1 cellular context compared by ENCODE assay signal in genomic region chr2:191020221-191020741, GRCh38.
TF ChIP-seq lines count a peak whose summit lies in the region.

No MANE protein-coding gene starts in this region.

TF ChIP-seq in K562, 482 proteins besides CTCF, POLR2A, EP300 and RAD21 (continued from another document and continues in another):
- TF ChIP-seq E2F8 (IDR thresholded peaks at IDR 0.05; ENCODE audit: low read depth, partially characterized antibody) (peak; percentile 44), KDM1A (IDR thresholded peaks at IDR 0.05) (peak in 1 of 2 experiments; percentile 54; a peak in 1 of 4 replicates), ZC3H8 (IDR thresholded peaks at IDR 0.05) (no peak), GTF3C2 (IDR thresholded peaks at IDR 0.05; ENCODE audit: borderline replicate concordance, extremely low read depth, insufficient read length) (no peak), ZNF184 (CRISPR knock-in tag; IDR thresholded peaks at IDR 0.05) (no peak), LEF1 (IDR thresholded peaks at IDR 0.05) (peak; percentile 74; the same call in 1 of the 2 replicates), TAF15 (IDR thresholded peaks at IDR 0.05; ENCODE audit: low read depth, low read length) (no peak), RBM17 (IDR thresholded peaks at IDR 0.05; ENCODE audit: borderline replicate concordance, low read depth, low read length) (no peak), IRF1 (CRISPR knock-in tag; IDR thresholded peaks at IDR 0.05; ENCODE audit: borderline replicate concordance) (peak; percentile 87; the same call in 1 of the 2 replicates), OTX1 (CRISPR knock-in tag; IDR thresholded peaks at IDR 0.05) (no peak), ERF (CRISPR knock-in tag; IDR thresholded peaks at IDR 0.05) (no peak), ZNF124 (CRISPR knock-in tag; IDR thresholded peaks at IDR 0.05) (no peak), ZNF696 (CRISPR knock-in tag; conservative IDR thresholded peaks at IDR 0.05) (no peak), SMAD3 (CRISPR knock-in tag; conservative IDR thresholded peaks at IDR 0.05) (no peak), NR0B1 (IDR thresholded peaks at IDR 0.05; ENCODE audit: partially characterized antibody) (no peak), TCFL5 (CRISPR knock-in tag; conservative IDR thresholded peaks at IDR 0.05) (no peak), NR3C1 (CRISPR knock-in tag; IDR thresholded peaks at IDR 0.05) (peak; percentile 93), ZZZ3 (IDR thresholded peaks at IDR 0.05) (no peak), NFIX (CRISPR knock-in tag; IDR thresholded peaks at IDR 0.05; ENCODE audit: low read depth) (no peak), SP2 (IDR thresholded peaks at IDR 0.05; ENCODE audit: extremely low read depth, low read depth, low read length, poor library complexity, severe bottlenecking) (no peak), MLX (CRISPR knock-in tag; conservative IDR thresholded peaks at IDR 0.05) (no peak), ZNF561 (CRISPR knock-in tag; conservative IDR thresholded peaks at IDR 0.05) (no peak), ID3 (CRISPR knock-in tag; IDR thresholded peaks at IDR 0.05) (no peak), ID3 (tag; IDR thresholded peaks at IDR 0.05) (0 out of 2 replicates have a peak, but pooled peaks have one; percentile 13), NCOR1 (IDR thresholded peaks at IDR 0.05) (peak; percentile 70), MCM3 (IDR thresholded peaks at IDR 0.05) (no peak), E2F3 (CRISPR knock-in tag; IDR thresholded peaks at IDR 0.05) (0 out of 2 replicates have a peak, but pooled peaks have one; percentile 53), ETS2 (tag; IDR thresholded peaks at IDR 0.05; ENCODE audit: borderline replicate concordance, poor library complexity, severe bottlenecking) (no peak), RBM39 (optimal IDR thresholded peaks at IDR 0.05; ENCODE audit: low read depth, low read length) (no peak), HDAC2 (IDR thresholded peaks at IDR 0.05) (peak; percentile 40; the same call in 1 of the 2 replicates), ARHGAP35 (IDR thresholded peaks at IDR 0.05; ENCODE audit: partially characterized antibody) (no peak), ZNF717 (CRISPR knock-in tag; IDR thresholded peaks at IDR 0.05) (no peak), ZBTB5 (IDR thresholded peaks at IDR 0.05) (no peak), SMARCC2 (IDR thresholded peaks at IDR 0.05; ENCODE audit: low read depth) (no peak), DACH1 (IDR thresholded peaks at IDR 0.05; ENCODE audit: partially characterized antibody) (peak; percentile 100), MAFK (IDR thresholded peaks at IDR 0.05; ENCODE audit: low read length) (no peak), HMGXB4 (CRISPR knock-in tag; IDR thresholded peaks at IDR 0.05) (no peak), RFX1 (IDR thresholded peaks at IDR 0.05) (no peak), CUX1 (CRISPR knock-in tag; IDR thresholded peaks at IDR 0.05) (0 out of 2 replicates have a peak, but pooled peaks have one; percentile 50), SMC3 (conservative IDR thresholded peaks at IDR 0.05; ENCODE audit: insufficient read depth, low read depth, low read length) (0 out of 2 replicates have a peak, but pooled peaks have one; percentile 7), TEAD4 (IDR thresholded peaks at IDR 0.05; ENCODE audit: low read length) (peak; percentile 54; the same call in 1 of the 2 replicates), TEAD4 (CRISPR knock-in tag; IDR thresholded peaks at IDR 0.05; ENCODE audit: borderline replicate concordance) (peak; percentile 88; the same call in 1 of the 2 replicates), JUN (IDR thresholded peaks at IDR 0.05; ENCODE audit: borderline replicate concordance, low read depth, low read length) (peak; percentile 43; the same call in 1 of the 2 replicates), JUN (CRISPR knock-in tag; IDR thresholded peaks at IDR 0.05; ENCODE audit: borderline replicate concordance) (peak; percentile 76; the same call in 1 of the 2 replicates), ILF3 (IDR thresholded peaks at IDR 0.05; ENCODE audit: borderline replicate concordance) (no peak), YBX1 (IDR thresholded peaks at IDR 0.05) (no peak), HSF4 (CRISPR knock-in tag; IDR thresholded peaks at IDR 0.05; ENCODE audit: borderline replicate concordance) (no peak)
